In the genomic region with DNA sequence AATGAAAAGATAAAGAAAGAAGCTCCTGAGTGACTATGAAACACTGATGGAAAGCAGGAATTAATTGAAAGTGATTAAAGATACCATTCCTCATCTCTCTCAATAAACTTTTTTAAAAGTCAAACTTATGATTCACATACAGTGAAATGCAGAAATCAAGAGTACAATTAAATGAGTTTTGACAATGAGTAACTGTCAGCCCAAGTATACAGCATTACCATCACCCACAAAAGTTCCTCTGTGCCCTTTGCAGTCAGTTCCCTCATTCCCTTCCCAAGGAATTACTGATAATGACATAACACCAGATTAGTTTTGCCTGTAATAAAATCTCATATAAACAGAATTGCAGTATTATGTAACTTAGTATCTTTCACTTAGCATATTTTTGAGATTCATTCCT, we compare ENCODE assay signal across 1 cellular context.
TF ChIP-seq lines count a peak whose summit lies in the region.

No MANE protein-coding gene starts in this region.

TF ChIP-seq in HEK293, 187 proteins besides CTCF, POLR2A, EP300 and RAD21 (continued from another document):
- TF ChIP-seq, protein P1, sequence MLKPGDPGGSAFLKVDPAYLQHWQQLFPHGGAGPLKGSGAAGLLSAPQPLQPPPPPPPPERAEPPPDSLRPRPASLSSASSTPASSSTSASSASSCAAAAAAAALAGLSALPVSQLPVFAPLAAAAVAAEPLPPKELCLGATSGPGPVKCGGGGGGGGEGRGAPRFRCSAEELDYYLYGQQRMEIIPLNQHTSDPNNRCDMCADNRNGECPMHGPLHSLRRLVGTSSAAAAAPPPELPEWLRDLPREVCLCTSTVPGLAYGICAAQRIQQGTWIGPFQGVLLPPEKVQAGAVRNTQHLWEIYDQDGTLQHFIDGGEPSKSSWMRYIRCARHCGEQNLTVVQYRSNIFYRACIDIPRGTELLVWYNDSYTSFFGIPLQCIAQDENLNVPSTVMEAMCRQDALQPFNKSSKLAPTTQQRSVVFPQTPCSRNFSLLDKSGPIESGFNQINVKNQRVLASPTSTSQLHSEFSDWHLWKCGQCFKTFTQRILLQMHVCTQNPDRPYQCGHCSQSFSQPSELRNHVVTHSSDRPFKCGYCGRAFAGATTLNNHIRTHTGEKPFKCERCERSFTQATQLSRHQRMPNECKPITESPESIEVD (tag by site-specific recombination; IDR thresholded peaks at IDR 0.05): 0 out of 2 replicates have a peak, but pooled peaks have one; percentile 31
